ENCODE assay signal across 8 cellular contexts in genomic region chr19:44356383-44357111, GRCh38. TPM values are rescaled to one million over a fixed set of nuclear protein-coding genes. Genes with fewer than 3 reads are reported as not detected.
DNase-seq lines count a peak whose midpoint lies in the region; ATAC-seq, FAIRE-seq and TF ChIP-seq lines count a peak whose summit lies in the region.

ZNF112 (minus strand) TSS chr19:44356680; CDS start chr19:44340539, 16,141 bp downstream.

- peaks cover 37% of the 10 kb centered on the region for H3K79me2 ChIP-seq in SK-N-SH (ENCODE audit: insufficient read depth)

- no peaks in the 10 kb centered on the region for H3K9me2 ChIP-seq in SK-N-SH

- H3K4me1 Mint-ChIP-seq in stimulated activated effector memory CD8-positive, alpha-beta T cell treated with anti-CD3 and anti-CD28 coated beads, Interleukin-12 subunit alpha, Interleukin-12 subunit beta, amount 100 ng/mL, for 72 hours: no peaks in the 10 kb centered on the region

- peak within 1 kb of the TSS; percentile 16 to 78; a peak in 1 of 4 replicates for H3K27ac ChIP-seq in SK-N-SH (ENCODE audit: low read depth in 2 of 2, low read length in 1 of 2)

- peak; percentile 96 for FAIRE-seq in endometrium (lab: Jason Lieb, UNC)

- no peaks in the 10 kb centered on the region for H4K20me1 ChIP-seq in SK-N-SH (ENCODE audit: insufficient read depth)

- CTCF ChIA-PET in SK-N-SH (lab: Yijun Ruan, JAX): interaction anchor here (1.1 kb wide), 1 partner anchor 144 kb away, joined by 3 read pairs; the partner anchor contains the start of gene ZNF180

- no peaks in the 10 kb centered on the region for H3K36me3 Mint-ChIP-seq in stimulated activated effector memory CD8-positive, alpha-beta T cell treated with anti-CD3 and anti-CD28 coated beads, Interleukin-12 subunit alpha, Interleukin-12 subunit beta, amount 100 ng/mL, for 72 hours

- TF ChIP-seq POLR2A in lower leg skin (IDR thresholded peaks at IDR 0.05): no peak

- POLR2A ChIA-PET in SK-N-SH (lab: Yijun Ruan, JAX): interaction anchor here (1.4 to 1.5 kb wide), 2 partner anchors 52 to 144 kb away, joined by 4 to 5 read pairs; partner anchors contain the start of genes ZNF180 and ZNF235

- intact Hi-C loops in lower leg skin (cut with DNase I; ENCODE audit: low total_unique reads): no loop called here

- H3K9ac ChIP-seq in SK-N-SH: peak within 1 kb of the TSS; percentile 83

- H3K27ac Mint-ChIP-seq in stimulated activated effector memory CD8-positive, alpha-beta T cell treated with anti-CD3 and anti-CD28 coated beads, Interleukin-12 subunit alpha, Interleukin-12 subunit beta, amount 100 ng/mL, for 72 hours: no peak within 1 kb of the TSS

- no peaks in the 10 kb centered on the region for H3K27me3 ChIP-seq in SK-N-SH (ENCODE audit: insufficient read depth)

- H3F3A ChIP-seq in SK-N-SH (replicated peaks; ENCODE audit: insufficient read depth): no peaks in the 10 kb centered on the region

- peak within 1 kb of the TSS; percentile 100 for H2AFZ ChIP-seq in SK-N-SH (ENCODE audit: low read depth)

- no peak for TF ChIP-seq CTCF in SK-N-SH (IDR thresholded peaks at IDR 0.05)
- TF ChIP-seq CTCF in lower leg skin (IDR thresholded peaks at IDR 0.05): no peak

- peaks cover 8 to 14% of the 10 kb centered on the region in 2 experiments for H3K36me3 ChIP-seq in SK-N-SH (replicated peaks in 1 of 2; ENCODE audit: control insufficient read depth in 1 of 2, insufficient read depth in 2 of 2, low read length in 1 of 2)

- WGBS in SK-N-SH (ENCODE audit: low lambda C conversion rate): 8% methylated on average over 28 of the region's 38 CpGs
- 1 to 3% methylated on average over 31 to 37 of the region's 38 CpGs for WGBS in lower leg skin, 2 donors

- H3K4me3 ChIP-seq in SK-N-SH (ENCODE audit: low read depth in 2 of 2, low read length in 1 of 2) (peak within 1 kb of the TSS; percentile 82 to 90), lower leg skin (ENCODE audit: low read depth, poor library complexity, severe bottlenecking) (peak within 1 kb of the TSS; percentile 28)

- TF ChIP-seq RAD21 in SK-N-SH (IDR thresholded peaks at IDR 0.05; ENCODE audit: low read length): no peak

- peak; percentile 98 for DNase-seq in DMS 273 (lab: John Stamatoyannopoulos, UW; ENCODE audit: unreplicated experiment)
- peak; percentile 51 for DNase-seq in MV-4-11 (lab: John Stamatoyannopoulos, UW)
- DNase-seq in SK-N-SH: peak; percentile 67
- DNase-seq in lower leg skin (ENCODE audit: low spot score in 2 of 2): peak; percentile 88 to 94
- no peak for DNase-seq in stimulated activated effector memory CD8-positive, alpha-beta T cell treated with anti-CD3 and anti-CD28 coated beads, Interleukin-12 subunit alpha, Interleukin-12 subunit beta, amount 100 ng/mL, for 72 hours (ENCODE audit: low spot score in 2 of 2)

- ATAC-seq in stimulated activated effector memory CD8-positive, alpha-beta T cell treated with anti-CD3 and anti-CD28 coated beads, Interleukin-12 subunit alpha, Interleukin-12 subunit beta, amount 100 ng/mL, for 72 hours: no peak
- no peak for ATAC-seq in HG03460 (IDR thresholded peaks at IDR 0.05; ENCODE audit: unreplicated experiment)
- no peak for ATAC-seq in GM18520 (IDR thresholded peaks at IDR 0.05; ENCODE audit: unreplicated experiment)

- 0 out of 2 replicates have a peak, but pooled peaks cover 3% of the 10 kb centered on the region for H3K9me3 ChIP-seq in SK-N-SH

- H3K9me3 Mint-ChIP-seq in stimulated activated effector memory CD8-positive, alpha-beta T cell treated with anti-CD3 and anti-CD28 coated beads, Interleukin-12 subunit alpha, Interleukin-12 subunit beta, amount 100 ng/mL, for 72 hours: peaks cover 26% of the 10 kb centered on the region

- H3K4me3 Mint-ChIP-seq in stimulated activated effector memory CD8-positive, alpha-beta T cell treated with anti-CD3 and anti-CD28 coated beads, Interleukin-12 subunit alpha, Interleukin-12 subunit beta, amount 100 ng/mL, for 72 hours: peak within 1 kb of the TSS; percentile 15

- peak within 1 kb of the TSS; percentile 77 for H3K4me2 ChIP-seq in SK-N-SH

- H3K4me1 ChIP-seq in SK-N-SH (ENCODE audit: control insufficient read depth in 1 of 2, insufficient read depth in 2 of 2, low read depth in 1 of 2, low read length in 1 of 2): no peaks in the 10 kb centered on the region; a peak in 1 of 4 replicates

- TF ChIP-seq EP300 in SK-N-SH (IDR thresholded peaks at IDR 0.05; ENCODE audit: borderline replicate concordance in 1 of 2, low read depth in 1 of 2, low read length in 1 of 2): no peak

TF ChIP-seq in SK-N-SH, 30 proteins besides CTCF, POLR2A, EP300 and RAD21 (continues in another document):
- TF ChIP-seq GABPA (IDR thresholded peaks at IDR 0.05; ENCODE audit: low read depth) (peak; percentile 92), YY1 (IDR thresholded peaks at IDR 0.05; ENCODE audit: low read depth) (no peak), ELF1 (IDR thresholded peaks at IDR 0.05) (peak; percentile 92), GATA2 (CRISPR knock-in tag; IDR thresholded peaks at IDR 0.05) (0 out of 2 replicates have a peak, but pooled peaks have one; percentile 32), ZBTB33 (IDR thresholded peaks at IDR 0.05; ENCODE audit: borderline replicate concordance, low read depth) (0 out of 2 replicates have a peak, but pooled peaks have one; percentile 24), NRF1 (IDR thresholded peaks at IDR 0.05; ENCODE audit: low read depth, low read length) (no peak), TCF12 (IDR thresholded peaks at IDR 0.05) (no peak), FOXM1 (IDR thresholded peaks at IDR 0.05; ENCODE audit: low read depth) (no peak), RCOR1 (IDR thresholded peaks at IDR 0.05; ENCODE audit: low read length) (no peak), RFX5 (IDR thresholded peaks at IDR 0.05; ENCODE audit: low read length) (no peak), TEAD4 (IDR thresholded peaks at IDR 0.05; ENCODE audit: borderline replicate concordance, insufficient read depth) (no peak), RXRA (IDR thresholded peaks at IDR 0.05; ENCODE audit: borderline replicate concordance, low read depth) (no peak), CHD2 (IDR thresholded peaks at IDR 0.05; ENCODE audit: low read length, partially characterized antibody) (peak; percentile 88), FOSL2 (IDR thresholded peaks at IDR 0.05; ENCODE audit: borderline replicate concordance, low read depth) (no peak), PBX3 (IDR thresholded peaks at IDR 0.05) (no peak), IRF3 (IDR thresholded peaks at IDR 0.05; ENCODE audit: low read depth, low read length) (no peak), EZH2phosphoT487 (IDR thresholded peaks at IDR 0.05; ENCODE audit: borderline replicate concordance, low read depth) (no peak), SIN3A (IDR thresholded peaks at IDR 0.05; ENCODE audit: borderline replicate concordance, low read depth, low read length) (no peak), MAX (IDR thresholded peaks at IDR 0.05; ENCODE audit: low read depth) (peak; percentile 53; the same call in 1 of the 2 replicates), MXI1 (IDR thresholded peaks at IDR 0.05; ENCODE audit: low read depth, low read length) (peak; percentile 79), JUND (IDR thresholded peaks at IDR 0.05) (no peak)

RNA-seq across cellular contexts. Expression of gene ZNF112, which starts in this region (rescaled TPM):
- polyA plus RNA-seq in SK-N-SH (2012; rRNA removed): 2.5 and 5.3 TPM in 2 replicates
- polyA plus RNA-seq in SK-N-SH (2012; cell fraction: cytosol; rRNA removed): 2.5 and 3.1 TPM in 2 replicates
- polyA plus RNA-seq in SK-N-SH (2012; cell fraction: nucleus; rRNA removed): 6.2 and 15.7 TPM in 2 replicates
- total RNA-seq in lower leg skin: 1 to 10 TPM; 3.0 to 4.4 (median 3.9) TPM

Comparison
In these comparisons a context has a peak if more than half of its experiments do, and no peak if none do; other contexts are left out.
1. DNase-seq: peak in DMS 273 (single experiment), MV-4-11 (single experiment), SK-N-SH (single experiment) and lower leg skin (2 of 2); none in stimulated activated effector memory CD8-positive, alpha-beta T cell treated with anti-CD3 and anti-CD28 coated beads, Interleukin-12 subunit alpha, Interleukin-12 subunit beta, amount 100 ng/mL, for 72 hours (0 of 2).